ENCODE assay signal across 24 cellular contexts in the genomic region with DNA sequence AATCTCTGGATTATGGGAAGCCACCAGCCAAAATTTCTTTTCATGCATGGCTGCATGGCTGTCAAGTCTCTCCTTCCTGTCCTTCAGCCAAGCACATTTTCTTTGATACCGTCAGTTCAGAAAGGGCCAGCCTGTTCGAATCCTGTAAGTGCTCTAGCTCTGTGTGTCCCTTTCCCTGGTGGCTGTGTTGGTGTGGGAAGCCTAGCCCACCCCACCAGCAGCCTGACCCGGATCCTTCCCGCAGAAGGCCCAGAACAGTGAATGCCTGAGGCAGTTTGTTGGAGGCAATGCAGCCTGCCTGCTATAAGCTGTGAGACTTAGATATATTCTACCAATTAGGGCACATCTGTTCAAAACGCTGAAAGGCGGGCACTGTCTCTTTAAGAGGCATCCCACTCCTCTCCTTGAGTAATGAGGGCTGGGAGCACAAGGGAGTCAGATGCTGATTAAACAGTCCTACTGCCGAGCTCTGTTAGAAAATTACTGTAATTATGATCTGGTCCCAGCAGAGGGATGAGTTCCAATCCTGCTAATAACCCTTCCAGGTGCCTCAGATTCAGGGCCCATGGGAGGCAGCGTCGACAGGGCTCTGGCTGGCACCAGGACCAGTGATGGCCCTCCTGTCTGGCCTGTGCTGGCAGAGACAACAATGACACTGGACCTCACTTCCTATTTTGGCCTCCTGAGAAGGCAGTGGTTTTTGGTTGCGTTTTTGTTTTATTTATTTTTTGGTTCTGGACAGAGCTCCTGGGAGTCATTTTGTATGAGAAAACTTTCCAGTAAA. TPM values are rescaled to one million over a fixed set of nuclear protein-coding genes. Genes with fewer than 3 reads are reported as not detected.
DNase-seq lines count a peak whose midpoint lies in the region; ATAC-seq and TF ChIP-seq lines count a peak whose summit lies in the region.
"Had no signal": no experiment of that assay in that cellular context is flagged by ENCODE, and none has a peak within 500 bp of the region (broad histone marks: within the 10 kb centered on the region; RNA-seq: fewer than 3 reads in every experiment).

No MANE protein-coding gene starts in this region.

- H3K27ac ChIP-seq in RWPE1 (peak overlapping the region; percentile 92), right cardiac atrium (ENCODE audit: low read length) (no peak overlapping the region)
- H3K27ac ChIP-seq: gastrocnemius medialis, transverse colon had no signal

- H3K4me3 Mint-ChIP-seq in activated T-cell treated with anti-CD3 and anti-CD28 coated beads, Interleukin-2, amount 50 U/mL, for 72 hours, result no peak overlapping the region
- no peak overlapping the region for H3K4me3 Mint-ChIP-seq in memory B cell
- H3K4me3 Mint-ChIP-seq in stimulated activated naive B cell treated with anti-CD40 and anti-IgM and Interleukin-4, amounts not matched to agents 10 μg/mL and 1 μg/mL and 100 μg/mL, for 72 hours, result no peak overlapping the region
- H3K4me3 Mint-ChIP-seq: CD4-positive, alpha-beta memory T cell; naive B cell; stimulated activated naive CD8-positive, alpha-beta T cell treated with anti-CD3 and anti-CD28 coated beads, Interleukin-15, Interleukin-2, amounts not matched to agents 100 ng/mL and 50 ng/mL, for 24 hours had no signal

- POLR2A ChIA-PET in RWPE1 (lab: Yijun Ruan, JAX; ENCODE audit: low non-redundant PET), result no interaction called here

- H3K4me3 ChIP-seq in right cardiac atrium (ENCODE audit: low read length), result no peak overlapping the region
- H3K4me3 ChIP-seq: gastrocnemius medialis, K562, skin epidermis, transverse colon had no signal

- no peaks in the 10 kb centered on the region for H3K27me3 Mint-ChIP-seq in activated T-cell treated with anti-CD3 and anti-CD28 coated beads, Interleukin-2, amount 50 U/mL, for 72 hours (ENCODE audit: low read depth)
- no peaks in the 10 kb centered on the region for H3K27me3 Mint-ChIP-seq in memory B cell
- H3K27me3 Mint-ChIP-seq in stimulated activated naive B cell treated with anti-CD40 and anti-IgM and Interleukin-4, amounts not matched to agents 10 μg/mL and 1 μg/mL and 100 μg/mL, for 72 hours, result no peaks in the 10 kb centered on the region
- H3K27me3 Mint-ChIP-seq: CD4-positive, alpha-beta memory T cell; naive B cell; stimulated activated naive CD8-positive, alpha-beta T cell treated with anti-CD3 and anti-CD28 coated beads, Interleukin-15, Interleukin-2, amounts not matched to agents 100 ng/mL and 50 ng/mL, for 24 hours had no signal

- peaks cover 0 to 8% of the 10 kb centered on the region in 2 donors for H3K36me3 Mint-ChIP-seq in activated T-cell treated with anti-CD3 and anti-CD28 coated beads, Interleukin-2, amount 50 U/mL, for 72 hours (ENCODE audit: insufficient read depth in 2 of 2)
- H3K36me3 Mint-ChIP-seq in memory B cell, result peaks cover 15% of the 10 kb centered on the region
- H3K36me3 Mint-ChIP-seq in stimulated activated naive B cell treated with anti-CD40 and anti-IgM and Interleukin-4, amounts not matched to agents 10 μg/mL and 1 μg/mL and 100 μg/mL, for 72 hours, result peaks cover 23 to 51% of the 10 kb centered on the region in 2 donors

- no peak for TF ChIP-seq CTCF in RWPE1 (conservative IDR thresholded peaks at IDR 0.05; ENCODE audit: low read depth)

- CTCF ChIA-PET in RWPE1 (lab: Yijun Ruan, JAX), result no interaction called here

- H3K9me3 Mint-ChIP-seq in activated T-cell treated with anti-CD3 and anti-CD28 coated beads, Interleukin-2, amount 50 U/mL, for 72 hours, result no peaks in the 10 kb centered on the region
- H3K9me3 Mint-ChIP-seq in memory B cell, result no peaks in the 10 kb centered on the region
- no peaks in the 10 kb centered on the region for H3K9me3 Mint-ChIP-seq in stimulated activated naive B cell treated with anti-CD40 and anti-IgM and Interleukin-4, amounts not matched to agents 10 μg/mL and 1 μg/mL and 100 μg/mL, for 72 hours
- H3K9me3 Mint-ChIP-seq: naive B cell; stimulated activated naive CD8-positive, alpha-beta T cell treated with anti-CD3 and anti-CD28 coated beads, Interleukin-15, Interleukin-2, amounts not matched to agents 100 ng/mL and 50 ng/mL, for 24 hours had no signal

- WGBS in right cardiac atrium, result 64% methylated on average over 10 of the region's 10 CpGs

- no peak for ATAC-seq in activated T-cell treated with anti-CD3 and anti-CD28 coated beads, Interleukin-2, amount 50 U/mL, for 72 hours (replicated peaks in 1 of 2)
- ATAC-seq in memory B cell (ENCODE audit: low read depth) (no peak), right cardiac atrium (no peak)
- ATAC-seq in stimulated activated naive B cell treated with anti-CD40 and anti-IgM and Interleukin-4, amounts not matched to agents 10 μg/mL and 1 μg/mL and 100 μg/mL, for 72 hours (replicated peaks), result no peak
- ATAC-seq: gastrocnemius medialis, K562 had no signal

- H3K9me3 ChIP-seq in right cardiac atrium (ENCODE audit: control insufficient read depth, low read length), result no peaks in the 10 kb centered on the region
- H3K9me3 ChIP-seq: gastrocnemius medialis, transverse colon had no signal

- peaks cover 6% of the 10 kb centered on the region for H3K4me1 Mint-ChIP-seq in activated T-cell treated with anti-CD3 and anti-CD28 coated beads, Interleukin-2, amount 50 U/mL, for 72 hours (ENCODE audit: low read depth)
- no peaks in the 10 kb centered on the region for H3K4me1 Mint-ChIP-seq in memory B cell
- H3K4me1 Mint-ChIP-seq in stimulated activated naive B cell treated with anti-CD40 and anti-IgM and Interleukin-4, amounts not matched to agents 10 μg/mL and 1 μg/mL and 100 μg/mL, for 72 hours, result peaks cover 13 to 21% of the 10 kb centered on the region in 2 donors

- no peaks in the 10 kb centered on the region for H3K27me3 ChIP-seq in right cardiac atrium (ENCODE audit: control insufficient read depth, insufficient read depth)
- H3K27me3 ChIP-seq: gastrocnemius medialis, transverse colon had no signal

- no peaks in the 10 kb centered on the region for H3K4me1 ChIP-seq in right cardiac atrium (ENCODE audit: control insufficient read depth, insufficient read depth, low read length)
- H3K4me1 ChIP-seq: gastrocnemius medialis had no signal

- peak overlapping the region; percentile 50 for H3K27ac Mint-ChIP-seq in activated T-cell treated with anti-CD3 and anti-CD28 coated beads, Interleukin-2, amount 50 U/mL, for 72 hours
- peak overlapping the region; percentile 50 for H3K27ac Mint-ChIP-seq in memory B cell
- peak overlapping the region; percentile 62 for H3K27ac Mint-ChIP-seq in stimulated activated naive B cell treated with anti-CD40 and anti-IgM and Interleukin-4, amounts not matched to agents 10 μg/mL and 1 μg/mL and 100 μg/mL, for 72 hours

- no peak for DNase-seq in activated T-cell treated with anti-CD3 and anti-CD28 coated beads, Interleukin-2, amount 50 U/mL, for 72 hours
- DNase-seq in activated T-cell treated with anti-CD3 and anti-CD28 coated beads, Interleukin-2, amount 50 U/mL, for 48 hours, result no peak
- DNase-seq in RWPE1 (ENCODE audit: low spot score), result no peak
- no peak for DNase-seq in memory B cell (ENCODE audit: low spot score in 2 of 2)
- no peak for DNase-seq in stimulated activated naive B cell treated with anti-CD40 and anti-IgM and Interleukin-4, amounts not matched to agents 10 μg/mL and 1 μg/mL and 100 μg/mL, for 72 hours
- DNase-seq in right cardiac atrium, result no peak
- DNase-seq in H4 (ENCODE audit: low spot score), result no peak
- DNase-seq in SIG-M5 treated with dmso at 0.1 percent for 504 hours (lab: John Stamatoyannopoulos, UW; ENCODE audit: unreplicated experiment), result no peak
- DNase-seq: activated CD4-positive, alpha-beta T cell treated with anti-CD3 and anti-CD28 coated beads, Interleukin-2, amount 50 U/mL, for 4 hours; activated CD8-positive, alpha-beta memory T cell treated with anti-CD3 and anti-CD28 coated beads, Interleukin-2, amount 50 U/mL, for 48 hours; caudate nucleus; CD4-positive, alpha-beta memory T cell; gastrocnemius medialis; kidney glomerular epithelial cell; naive B cell; NCI-H1930; NCI-H446 treated with DMSO at 0.1 percent for 48 hours; posterior cingulate gyrus; Right ventricle myocardium superior; T-helper 1 cell; transverse colon had no signal

- intact Hi-C loops in right cardiac atrium (cut with DNase I), result loop anchor here in 1 of 4 donors (5.0 kb wide), 1 partner anchor 44 kb away; no protein-coding TSS in a partner anchor

RNA-seq across cellular contexts. Expression of a gene that starts 18.5 kb away (rescaled TPM):
- 10 to 100 TPM; 30.5 to 30.6 TPM for total RNA-seq in activated T-cell treated with anti-CD3 and anti-CD28 coated beads, Interleukin-2, amount 50 U/mL, for 72 hours
- 10 to 100 TPM; 10.4 to 16.6 (median 13.2) TPM for total RNA-seq in right cardiac atrium
- polyA plus RNA-seq in right cardiac atrium, result 7.5 TPM
- 15.2 and 17.4 TPM in 2 replicates for total RNA-seq in H4 (2014; rRNA removed; shearing (Covaris generic))

RNA-seq across cellular contexts. Expression of a gene that starts 24.7 kb away (rescaled TPM):
- total RNA-seq in activated T-cell treated with anti-CD3 and anti-CD28 coated beads, Interleukin-2, amount 50 U/mL, for 72 hours, result 10 to 100 TPM; 47.0 to 62.3 TPM
- total RNA-seq in right cardiac atrium, result 10 to 100 TPM; 29.2 to 37.9 (median 34.5) TPM
- polyA plus RNA-seq in right cardiac atrium, result 31.1 TPM
- total RNA-seq in H4 (2014; rRNA removed; shearing (Covaris generic)), result 110 and 116 TPM in 2 replicates
